In the genomic region with DNA sequence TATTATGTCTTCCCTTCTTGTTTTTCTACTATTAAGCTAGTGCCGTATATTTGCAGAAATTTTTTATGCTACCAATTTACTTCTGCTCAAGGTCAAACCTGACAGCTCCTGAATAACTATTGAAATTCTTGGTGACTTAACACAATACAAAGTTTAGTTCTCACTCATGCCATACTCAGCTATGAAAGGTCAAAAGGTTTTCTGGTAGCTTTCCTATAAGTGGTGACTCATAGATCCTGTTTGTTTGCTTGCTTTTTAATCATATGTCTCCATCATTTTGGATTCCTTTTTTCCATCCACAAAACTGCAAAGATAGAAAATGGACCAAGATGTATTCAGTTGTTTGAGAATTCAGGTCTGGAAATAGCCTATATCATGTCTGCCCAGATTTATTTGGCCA, we compare ENCODE assay signal across 16 cellular contexts.
"Had no signal": no experiment of that assay in that cellular context is flagged by ENCODE, and none has a peak within 500 bp of the region (broad histone marks: within the 10 kb centered on the region; RNA-seq: fewer than 3 reads in every experiment).

No MANE protein-coding gene starts in this region.

- H3K27me3 ChIP-seq: gastrocnemius medialis, neural progenitor cell, pancreas had no signal

- H3K9ac ChIP-seq: neural progenitor cell had no signal

- H3K9me3 ChIP-seq: gastrocnemius medialis, pancreas had no signal

- H3K4me3 Mint-ChIP-seq: activated naive CD8-positive, alpha-beta T cell; neural progenitor cell had no signal

- DNase-seq: activated CD4-positive, alpha-beta T cell treated with anti-CD3 and anti-CD28 coated beads, Interleukin-2, amount 50 U/mL, for 1 hour; activated gamma-delta T cell; activated T-cell treated with anti-CD3 and anti-CD28 coated beads, Interleukin-2, amount 50 U/mL, for 1 hour; caudate nucleus; cortex of kidney; effector CD8-positive, alpha-beta T cell; gastrocnemius medialis; kidney; midbrain; pancreas; SIG-M5; T-helper 2 cell had no signal

- H3K27me3 Mint-ChIP-seq: activated naive CD8-positive, alpha-beta T cell had no signal

- H3K4me2 ChIP-seq: neural progenitor cell had no signal

- ATAC-seq: gastrocnemius medialis, pancreas had no signal

- H3K4me3 ChIP-seq: gastrocnemius medialis, neural progenitor cell, pancreas, skin epidermis had no signal

- H3K36me3 Mint-ChIP-seq: activated naive CD8-positive, alpha-beta T cell had no signal

- H3K36me3 ChIP-seq: gastrocnemius medialis, neural progenitor cell, pancreas had no signal

- FAIRE-seq: kidney, pancreas, TTC549 had no signal

- H3K9me3 Mint-ChIP-seq: neural progenitor cell had no signal

- H3K27ac ChIP-seq: gastrocnemius medialis, neural progenitor cell, pancreas, skin epidermis had no signal

- H3K4me1 ChIP-seq: gastrocnemius medialis, neural progenitor cell, pancreas had no signal

- H3K4me1 Mint-ChIP-seq: neural progenitor cell had no signal

- H2AFZ ChIP-seq: neural progenitor cell had no signal

- H3K27ac Mint-ChIP-seq: activated naive CD8-positive, alpha-beta T cell; neural progenitor cell had no signal
